ENCODE assay signal across 1 cellular context in the genomic region with DNA sequence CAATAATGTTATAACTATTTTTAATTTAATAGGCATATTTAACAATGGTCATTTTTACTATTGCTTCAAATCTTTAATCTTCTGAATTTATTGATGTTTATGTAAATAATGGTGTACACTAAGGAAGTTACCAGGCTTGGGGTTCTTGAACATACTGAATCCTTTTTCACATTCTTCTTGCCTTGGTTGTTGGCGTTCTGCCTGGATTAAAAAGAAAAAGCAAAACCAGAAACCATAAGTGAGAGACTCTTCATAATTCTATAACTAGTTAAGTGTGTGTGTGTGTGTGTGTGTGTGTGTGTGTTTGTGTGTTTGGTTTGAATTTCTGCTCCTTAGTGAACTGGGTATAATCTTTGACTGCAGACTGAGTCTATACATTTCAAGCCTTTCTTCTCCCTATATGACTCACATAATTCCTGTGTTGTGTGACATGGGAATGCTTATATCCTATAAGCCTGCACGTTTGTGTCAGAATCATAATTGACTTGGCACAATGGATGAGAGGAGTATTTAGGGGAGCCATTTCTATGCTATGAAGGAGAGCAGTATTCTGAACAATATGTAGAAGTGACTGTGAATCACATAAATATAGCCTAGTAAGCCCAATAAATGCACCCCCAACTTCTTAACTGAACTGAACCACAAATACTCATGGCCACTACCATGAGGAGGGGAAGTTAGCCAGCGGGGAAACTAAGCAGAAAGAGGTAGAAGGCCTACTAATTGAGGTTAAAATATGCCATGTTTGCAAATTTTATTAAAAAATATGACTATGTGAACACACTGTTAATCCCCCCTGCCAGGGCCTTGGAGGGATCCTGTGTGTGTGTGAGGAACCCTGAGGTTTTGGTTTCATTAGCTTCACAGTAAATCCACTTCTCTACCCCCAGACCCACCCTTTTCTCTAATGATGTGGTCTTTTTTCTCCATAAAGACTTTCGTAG.
TF ChIP-seq lines count a peak whose summit lies in the region.

No MANE protein-coding gene starts in this region.

TF ChIP-seq in HCT116, 20 proteins besides CTCF, POLR2A, EP300 and RAD21:
- TF ChIP-seq CEBPB (IDR thresholded peaks at IDR 0.05; ENCODE audit: low read depth): no peak
- TF ChIP-seq POLR2AphosphoS5 (IDR thresholded peaks at IDR 0.05; ENCODE audit: low read depth, low read length): no peak
- no peak for TF ChIP-seq JUND (IDR thresholded peaks at IDR 0.05)
